In genomic region chr12:6685814-6686213, GRCh38 we compare ENCODE assay signal across 19 cellular contexts. TPM values are rescaled to one million over a fixed set of nuclear protein-coding genes. Genes with fewer than 3 reads are reported as not detected.
A peak's percentile ranks its signal among the peaks of the same experiment; 100 is the strongest.
DNase-seq lines count a peak whose midpoint lies in the region; ATAC-seq and TF ChIP-seq lines count a peak whose summit lies in the region.
"Had no signal": no experiment of that assay in that cellular context is flagged by ENCODE, and none has a peak within 500 bp of the region (broad histone marks: within the 10 kb centered on the region; RNA-seq: fewer than 3 reads in every experiment).

No MANE protein-coding gene starts in this region.

- H4K20me1 ChIP-seq in MM.1S (ENCODE audit: insufficient read depth, low read length): 0 out of 2 replicates have a peak, but pooled peaks cover 3% of the 10 kb centered on the region
- peaks cover 31% of the 10 kb centered on the region for H4K20me1 ChIP-seq in neural progenitor cell (ENCODE audit: low read depth)

- H3K4me1 ChIP-seq in MM.1S (ENCODE audit: low read length) (peaks cover 18% of the 10 kb centered on the region), neural progenitor cell (peaks cover 14% of the 10 kb centered on the region)

- POLR2A ChIA-PET in CD4-positive, alpha-beta T cell (lab: Charles Lee): no interaction called here

- CTCF ChIA-PET in CD4-positive, alpha-beta T cell (lab: Charles Lee): interaction anchor here (0.7 to 1.5 kb wide), 2 partner anchors 132 to 184 kb away, joined by 3 to 7 read pairs; no protein-coding TSS in a partner anchor

- intact Hi-C loops in CD4-positive, alpha-beta T cell (cut with DNase I, micrococcal nuclease): loop anchor here (2.0 to 5.0 kb wide), 2 partner anchors 67 to 119 kb away; partner anchors contain the start of gene NOP2 (in 2 of the 2)
- intact Hi-C loops in lower leg skin (cut with DNase I; ENCODE audit: low total_unique reads): no loop called here

- H2AFZ ChIP-seq in MM.1S (ENCODE audit: low read length) (no peak overlapping the region), neural progenitor cell (replicated peaks) (no peak overlapping the region)

- H3K36me3 ChIP-seq in MM.1S (replicated peaks; ENCODE audit: insufficient read depth, low read length): no peaks in the 10 kb centered on the region
- H3K36me3 ChIP-seq in neural progenitor cell: peaks cover 4% of the 10 kb centered on the region

- no peak for DNase-seq in CD4-positive, alpha-beta T cell
- DNase-seq in MM.1S (no peak), immature natural killer cell (no peak), neural progenitor cell (ENCODE audit: low spot score) (no peak), lower leg skin (ENCODE audit: low spot score in 2 of 2) (no peak)
- DNase-seq: activated B cell treated with CpG ODN at 0.5 μM for 24 hours; activated T-cell treated with anti-CD3 and anti-CD28 coated beads for 4 hours; DMS79; effector CD8-positive, alpha-beta T cell; heart left ventricle; NCI-H1436 treated with DMSO at 0.1 percent for 48 hours; retina; stimulated activated CD4-positive, alpha-beta T cell treated with anti-CD3 and anti-CD28 coated beads, Interleukin-15, amount 100 ng/mL, for 24 hours; substantia nigra; T-helper 1 cell had no signal

- no peak overlapping the region for H3K27ac ChIP-seq in CD4-positive, alpha-beta T cell (ENCODE audit: low read depth, low read length)
- no peak overlapping the region for H3K27ac ChIP-seq in MM.1S (ENCODE audit: low read length)
- H3K27ac ChIP-seq in neural progenitor cell: no peak overlapping the region
- H3K27ac ChIP-seq: KMS-11 had no signal

- no peak for TF ChIP-seq CTCF in CD4-positive, alpha-beta T cell (IDR thresholded peaks at IDR 0.05)
- TF ChIP-seq CTCF in MM.1S (IDR thresholded peaks at IDR 0.05; ENCODE audit: low read length) (no peak), neural progenitor cell (IDR thresholded peaks at IDR 0.05) (no peak), lower leg skin (IDR thresholded peaks at IDR 0.05) (no peak)

- no peaks in the 10 kb centered on the region for H3K9me3 Mint-ChIP-seq in CD4-positive, alpha-beta T cell
- no peaks in the 10 kb centered on the region for H3K9me3 Mint-ChIP-seq in immature natural killer cell
- H3K9me3 Mint-ChIP-seq in neural progenitor cell: no peaks in the 10 kb centered on the region
- H3K9me3 Mint-ChIP-seq: activated B cell treated with CpG ODN at 0.5 μM for 24 hours; central memory CD8-positive, alpha-beta T cell; memory B cell had no signal

- no peak overlapping the region for H3K4me3 ChIP-seq in MM.1S (ENCODE audit: low read length)
- no peak overlapping the region for H3K4me3 ChIP-seq in neural progenitor cell
- H3K4me3 ChIP-seq in lower leg skin (ENCODE audit: low read depth, poor library complexity, severe bottlenecking): no peak overlapping the region
- H3K4me3 ChIP-seq: heart left ventricle had no signal

- H3K79me2 ChIP-seq in MM.1S (ENCODE audit: low read length) (peaks cover 90% of the 10 kb centered on the region), neural progenitor cell (ENCODE audit: low read depth) (peaks cover 90% of the 10 kb centered on the region)

- H3K27ac Mint-ChIP-seq in CD4-positive, alpha-beta T cell: peak overlapping the region; percentile 93
- H3K27ac Mint-ChIP-seq in immature natural killer cell (peak overlapping the region in 5 of 6 donors; percentile 32 to 98 (median 97)), neural progenitor cell (no peak overlapping the region)
- H3K27ac Mint-ChIP-seq: activated B cell treated with CpG ODN at 0.5 μM for 24 hours had no signal

- no peaks in the 10 kb centered on the region for H3K9me2 ChIP-seq in MM.1S (replicated peaks; ENCODE audit: insufficient read depth, low read length)

- ATAC-seq in CD4-positive, alpha-beta T cell (ENCODE audit: poor library complexity): no peak
- no peak for ATAC-seq in esophagus mucosa
- ATAC-seq: heart left ventricle had no signal

- peaks cover 60% of the 10 kb centered on the region for H3K36me3 Mint-ChIP-seq in CD4-positive, alpha-beta T cell (ENCODE audit: low read depth)
- H3K36me3 Mint-ChIP-seq in immature natural killer cell: peaks cover 0 to 6% (median 0%) of the 10 kb centered on the region in 3 donors
- peaks cover 2% of the 10 kb centered on the region for H3K36me3 Mint-ChIP-seq in neural progenitor cell

- H3K9me3 ChIP-seq in CD4-positive, alpha-beta T cell (ENCODE audit: control insufficient read depth, low read length): no peaks in the 10 kb centered on the region
- H3K9me3 ChIP-seq in MM.1S (replicated peaks; ENCODE audit: insufficient read depth, low read length) (no peaks in the 10 kb centered on the region), neural progenitor cell (ENCODE audit: low read depth) (no peaks in the 10 kb centered on the region)
- H3K9me3 ChIP-seq: heart left ventricle had no signal

- H3K27me3 ChIP-seq in CD4-positive, alpha-beta T cell (ENCODE audit: control insufficient read depth, insufficient read depth, low read length): no peaks in the 10 kb centered on the region
- H3K27me3 ChIP-seq in MM.1S (replicated peaks; ENCODE audit: insufficient read depth, low read length) (no peaks in the 10 kb centered on the region), neural progenitor cell (no peaks in the 10 kb centered on the region)
- H3K27me3 ChIP-seq: heart left ventricle had no signal

- H3K4me2 ChIP-seq in MM.1S (ENCODE audit: low read depth, low read length) (peak overlapping the region; percentile 25; the same call in 1 of the 2 replicates), neural progenitor cell (no peak overlapping the region)
- H3K4me2 ChIP-seq: KMS-11 had no signal

- TF ChIP-seq POLR2A in lower leg skin (IDR thresholded peaks at IDR 0.05): no peak

- H3K9ac ChIP-seq in MM.1S (ENCODE audit: low read length): no peak overlapping the region
- no peak overlapping the region for H3K9ac ChIP-seq in neural progenitor cell
- H3K9ac ChIP-seq: KMS-11 had no signal

- peak overlapping the region; percentile 89 for H3K4me3 Mint-ChIP-seq in CD4-positive, alpha-beta T cell
- H3K4me3 Mint-ChIP-seq in immature natural killer cell: no peak overlapping the region
- no peak overlapping the region for H3K4me3 Mint-ChIP-seq in neural progenitor cell
- H3K4me3 Mint-ChIP-seq: memory B cell had no signal

- H3K4me1 Mint-ChIP-seq in CD4-positive, alpha-beta T cell (ENCODE audit: low read depth): peaks cover 67% of the 10 kb centered on the region
- H3K4me1 Mint-ChIP-seq in immature natural killer cell (peaks cover 60 to 81% of the 10 kb centered on the region in 2 donors), neural progenitor cell (peaks cover 33% of the 10 kb centered on the region)

- H3F3A ChIP-seq in MM.1S (ENCODE audit: insufficient read depth, low read length): no peaks in the 10 kb centered on the region
- peaks cover 29% of the 10 kb centered on the region for H3F3A ChIP-seq in neural progenitor cell (ENCODE audit: low read depth)

- no peaks in the 10 kb centered on the region for H3K27me3 Mint-ChIP-seq in CD4-positive, alpha-beta T cell
- H3K27me3 Mint-ChIP-seq in immature natural killer cell (ENCODE audit: low read depth in 3 of 3): peaks cover 8 to 14% (median 11%) of the 10 kb centered on the region in 3 donors
- H3K27me3 Mint-ChIP-seq in neural progenitor cell (ENCODE audit: insufficient read depth, low read depth): no peaks in the 10 kb centered on the region
- H3K27me3 Mint-ChIP-seq: activated B cell treated with CpG ODN at 0.5 μM for 24 hours; central memory CD8-positive, alpha-beta T cell; memory B cell had no signal

- 79 to 80% methylated on average over 3 of the region's 3 CpGs for WGBS in lower leg skin, 2 donors

RNA-seq across cellular contexts. Expression of gene ZNF384, which starts 3.4 kb away (rescaled TPM):
- 10 to 100 TPM; 67.6 TPM for total RNA-seq in CD4-positive, alpha-beta T cell
- 10 to 100 TPM; 14.6 to 41.5 (median 31.6) TPM for polyA plus RNA-seq in immature natural killer cell
- total RNA-seq in esophagus mucosa: 22.8 TPM
- total RNA-seq in neural progenitor cell (ENCODE audit: low replicate concordance): 38.0 and 52.0 TPM in 2 replicates
- total RNA-seq in lower leg skin: 10 to 100 TPM; 22.7 to 79.9 (median 33.7) TPM

RNA-seq across cellular contexts. Expression of gene PIANP, which starts 14.8 kb away (rescaled TPM):
- total RNA-seq in CD4-positive, alpha-beta T cell: under 1 TPM; 0.87 to 0.99 TPM
- not detected for polyA plus RNA-seq in immature natural killer cell
- not detected for total RNA-seq in esophagus mucosa
- 0.32 and 1.7 TPM in 2 replicates for total RNA-seq in neural progenitor cell (ENCODE audit: low replicate concordance)
- total RNA-seq in lower leg skin: not detected

RNA-seq across cellular contexts. Expression of gene ING4, which starts 22.9 kb away (rescaled TPM):
- total RNA-seq in CD4-positive, alpha-beta T cell: 10 to 100 TPM; 13.8 to 17.4 TPM
- polyA plus RNA-seq in immature natural killer cell: 100 to 1,000 TPM in 1 of 3 donors, 10 to 100 TPM in 2; 60.7 to 156 (median 93.9) TPM
- 15.4 TPM for total RNA-seq in esophagus mucosa
- total RNA-seq in neural progenitor cell (ENCODE audit: low replicate concordance): 101 and 135 TPM in 2 replicates
- total RNA-seq in lower leg skin: 10 to 100 TPM; 40.8 to 63.6 (median 56.0) TPM

RNA-seq across cellular contexts. Expression of gene COPS7A, which starts 38.0 kb away (rescaled TPM):
- total RNA-seq in CD4-positive, alpha-beta T cell: 1 to 10 TPM; 9.4 to 9.6 TPM
- 10 to 100 TPM; 34.1 to 62.1 (median 45.6) TPM for polyA plus RNA-seq in immature natural killer cell
- 54.3 TPM for total RNA-seq in esophagus mucosa
- 24.5 and 41.8 TPM in 2 replicates for total RNA-seq in neural progenitor cell (ENCODE audit: low replicate concordance)
- 10 to 100 TPM; 46.3 to 64.6 (median 56.6) TPM for total RNA-seq in lower leg skin

RNA-seq across cellular contexts. Expression of gene ACRBP, which starts 38.6 kb away (rescaled TPM):
- total RNA-seq in CD4-positive, alpha-beta T cell: under 1 TPM; 0.58 to 0.95 TPM
- 10 to 100 TPM in 1 of 3 donors, 1 to 10 TPM in 1, not detected in 1; 4.2 to 10.2 TPM for polyA plus RNA-seq in immature natural killer cell
- total RNA-seq in esophagus mucosa: 0.56 TPM
- 2.7 and 3.8 TPM in 2 replicates for total RNA-seq in neural progenitor cell (ENCODE audit: low replicate concordance)
- 1 to 10 TPM in 2 of 4 donors, under 1 TPM in 2; 0.42 to 8.6 (median 0.76) TPM for total RNA-seq in lower leg skin
